22 cellular contexts compared by ENCODE assay signal in genomic region chr1:181872562-181872961, GRCh38.
DNase-seq lines count a peak whose midpoint lies in the region; ATAC-seq, FAIRE-seq and TF ChIP-seq lines count a peak whose summit lies in the region.
"Had no signal": no experiment of that assay in that cellular context is flagged by ENCODE, and none has a peak within 500 bp of the region (broad histone marks: within the 10 kb centered on the region; RNA-seq: fewer than 3 reads in every experiment).

No MANE protein-coding gene starts in this region.

- WGBS in K562 (ENCODE audit: insufficient coverage, low coverage, missing lambda C conversion rate) = 0% methylated on average over 3 of the region's 3 CpGs
- no CpG with 5 or more reads among the region's 3 CpGs for WGBS in right lobe of liver (ENCODE audit: insufficient coverage, low coverage, low lambda C conversion rate, missing lambda C conversion rate)

- no peak overlapping the region for H3K4me2 ChIP-seq in K562 (ENCODE audit: insufficient read depth, low read length)
- H3K4me2 ChIP-seq: BLaER1 treated with 17β-estradiol and CSF1 and Interleukin-3, amounts not matched to agents 10 nM and 100 nM had no signal

- H3K9ac ChIP-seq in K562 (ENCODE audit: insufficient read depth in 1 of 2, low read depth in 2 of 2, low read length in 2 of 2) = no peak overlapping the region
- H3K9ac ChIP-seq: BLaER1 treated with 17β-estradiol and CSF1 and Interleukin-3, amounts not matched to agents 10 nM and 100 nM had no signal

- no peaks in the 10 kb centered on the region for H3K79me2 ChIP-seq in K562 (ENCODE audit: control insufficient read depth, insufficient read depth, low read length)

- TF ChIP-seq RAD21 in K562 (CRISPR knock-in tag; conservative IDR thresholded peaks at IDR 0.05 in 1 of 2, IDR thresholded peaks at IDR 0.05 in 1 of 2) = no peak

- no peak for FAIRE-seq in K562 (lab: Jason Lieb, UNC)
- FAIRE-seq: A204.1, D721Med, G401.6, GM12891, GM19239 had no signal

- no peaks in the 10 kb centered on the region for H4K20me1 ChIP-seq in K562 (replicated peaks; ENCODE audit: control insufficient read depth, insufficient read depth, low read length)
- H4K20me1 ChIP-seq: BLaER1 treated with 17β-estradiol and CSF1 and Interleukin-3, amounts not matched to agents 10 nM and 100 nM had no signal

- H3K4me3 ChIP-seq in K562 (no peak overlapping the region), right lobe of liver (no peak overlapping the region)
- H3K4me3 ChIP-seq: BLaER1 treated with 17β-estradiol and CSF1 and Interleukin-3, amounts not matched to agents 10 nM and 100 nM had no signal

- H3K27ac ChIP-seq in K562 (ENCODE audit: extremely low read depth, low read depth, low read length) (no peak overlapping the region), right lobe of liver (no peak overlapping the region)
- H3K27ac ChIP-seq: BLaER1 treated with 17β-estradiol and CSF1 and Interleukin-3, amounts not matched to agents 10 nM and 100 nM; C4-2B had no signal

- H3K27me3 Mint-ChIP-seq in activated CD4-positive, alpha-beta T cell treated with anti-CD3 and anti-CD28 coated beads for 36 hours = peaks cover 11% of the 10 kb centered on the region

- ATAC-seq in K562 = no peak
- no peak for ATAC-seq in activated CD4-positive, alpha-beta T cell treated with anti-CD3 and anti-CD28 coated beads for 36 hours
- ATAC-seq in right lobe of liver = no peak
- ATAC-seq: CD8-positive, alpha-beta T cell had no signal

- in situ Hi-C loops in K562 (cut with MboI) = no loop called here

- POLR2A ChIA-PET in K562 (lab: Yijun Ruan, JAX) = interaction anchor here (0.5 to 1.4 kb wide), 2 partner anchors 10 to 14 kb away, joined by 3 to 4 read pairs; no protein-coding TSS in a partner anchor
- POLR2A ChIA-PET in activated CD4-positive, alpha-beta T cell treated with anti-CD3 and anti-CD28 coated beads for 36 hours (lab: Charles Lee) = no interaction called here

- H3K9me3 Mint-ChIP-seq in activated CD4-positive, alpha-beta T cell treated with anti-CD3 and anti-CD28 coated beads for 36 hours (ENCODE audit: low read depth) = peaks cover 19% of the 10 kb centered on the region

- H2AFZ ChIP-seq in K562 (ENCODE audit: low read depth, low read length) = no peak overlapping the region

- TF ChIP-seq CTCF in K562 (IDR thresholded peaks at IDR 0.05 in 2 of 3, conservative IDR thresholded peaks at IDR 0.05 in 1 of 3; ENCODE audit: insufficient read depth in 2 of 3, low read depth in 1 of 3, low read length in 3 of 3) = no peak
- no peak for TF ChIP-seq CTCF in right lobe of liver (IDR thresholded peaks at IDR 0.05)

- no peak for TF ChIP-seq POLR2A in K562 (conservative IDR thresholded peaks at IDR 0.05)
- TF ChIP-seq POLR2A in right lobe of liver (IDR thresholded peaks at IDR 0.05) = no peak

- BruUV-seq in K562 (replicated peaks; lab: Mats Ljungman, UMichigan) = no TSS peak

- no peak overlapping the region for H3K27ac Mint-ChIP-seq in activated CD4-positive, alpha-beta T cell treated with anti-CD3 and anti-CD28 coated beads for 36 hours
- H3K27ac Mint-ChIP-seq: B cell; CD4-positive, alpha-beta T cell; CD8-positive, alpha-beta T cell had no signal

- H3K27me3 ChIP-seq in K562 (ENCODE audit: control insufficient read depth in 2 of 2, insufficient read depth in 2 of 2, low read length in 2 of 2) = no peaks in the 10 kb centered on the region
- H3K27me3 ChIP-seq in right lobe of liver = no peaks in the 10 kb centered on the region
- H3K27me3 ChIP-seq: BLaER1 treated with 17β-estradiol and CSF1 and Interleukin-3, amounts not matched to agents 10 nM and 100 nM had no signal

- H3K4me1 ChIP-seq in K562 (replicated peaks in 1 of 2; ENCODE audit: control insufficient read depth in 2 of 2, insufficient read depth in 2 of 2, low read length in 2 of 2) (no peaks in the 10 kb centered on the region), right lobe of liver (no peaks in the 10 kb centered on the region)
- H3K4me1 ChIP-seq: BLaER1 treated with 17β-estradiol and CSF1 and Interleukin-3, amounts not matched to agents 10 nM and 100 nM; Caco-2 had no signal

- H3K4me1 Mint-ChIP-seq in activated CD4-positive, alpha-beta T cell treated with anti-CD3 and anti-CD28 coated beads for 36 hours = no peaks in the 10 kb centered on the region
- H3K4me1 Mint-ChIP-seq: B cell had no signal

- no peaks in the 10 kb centered on the region for H3K9me1 ChIP-seq in K562 (ENCODE audit: control insufficient read depth, insufficient read depth, low read length)

- no peaks in the 10 kb centered on the region for H3K36me3 ChIP-seq in K562 (ENCODE audit: control insufficient read depth, insufficient read depth, low read length)
- H3K36me3 ChIP-seq in right lobe of liver = no peaks in the 10 kb centered on the region

- no peaks in the 10 kb centered on the region for H3K36me3 Mint-ChIP-seq in activated CD4-positive, alpha-beta T cell treated with anti-CD3 and anti-CD28 coated beads for 36 hours (ENCODE audit: low read depth)
- H3K36me3 Mint-ChIP-seq: CD8-positive, alpha-beta T cell had no signal

- TF ChIP-seq EP300 in K562 (IDR thresholded peaks at IDR 0.05; ENCODE audit: low read length) = no peak

- CTCF ChIA-PET in K562 (lab: Yijun Ruan, JAX; ENCODE audit: low intra/inter-chr PET ratio) = no interaction called here
- CTCF ChIA-PET in activated CD4-positive, alpha-beta T cell treated with anti-CD3 and anti-CD28 coated beads for 36 hours (lab: Charles Lee) = no interaction called here

- intact Hi-C loops in K562 (cut with micrococcal nuclease) = no loop called here
- intact Hi-C loops in posterior vena cava (cut with DNase I) = no loop called here
- intact Hi-C loops in activated CD4-positive, alpha-beta T cell treated with anti-CD3 and anti-CD28 coated beads for 36 hours (cut with DNase I, micrococcal nuclease) = no loop called here
- intact Hi-C loops in right lobe of liver (cut with DNase I) = no loop called here

- DNase-seq in NCI-H345 (lab: John Stamatoyannopoulos, UW) (peak; percentile 5), NCI-H345 treated with DMSO at 0.1 percent for 48 hours (lab: John Stamatoyannopoulos, UW; ENCODE audit: unreplicated experiment) (no peak), K562 (ENCODE audit: extremely low read depth in 1 of 4, low spot score in 3 of 4) (no peak), posterior vena cava (ENCODE audit: low spot score) (peak; percentile 57), right lobe of liver (no peak)
- DNase-seq in activated CD4-positive, alpha-beta T cell treated with anti-CD3 and anti-CD28 coated beads for 36 hours = no peak
- DNase-seq: 8988T; AML-193; Caco-2; Calu3; CD4-positive, alpha-beta T cell; CD8-positive, alpha-beta T cell; DMS79 treated with DMSO at 0.1 percent for 48 hours; GF-D8 had no signal

- no peak overlapping the region for H3K4me3 Mint-ChIP-seq in activated CD4-positive, alpha-beta T cell treated with anti-CD3 and anti-CD28 coated beads for 36 hours
- H3K4me3 Mint-ChIP-seq: B cell; CD4-positive, alpha-beta T cell; CD8-positive, alpha-beta T cell had no signal

- no peaks in the 10 kb centered on the region for H3K9me3 ChIP-seq in K562 (replicated peaks; ENCODE audit: control insufficient read depth, insufficient read depth, low read depth, low read length)
- H3K9me3 ChIP-seq in right lobe of liver = no peaks in the 10 kb centered on the region
- H3K9me3 ChIP-seq: Caco-2 had no signal

TF ChIP-seq in K562, 482 proteins besides CTCF, POLR2A, EP300 and RAD21:
- TF ChIP-seq NFIC (IDR thresholded peaks at IDR 0.05) (peak; percentile 72; the same call in 1 of the 2 replicates), HDAC1 (IDR thresholded peaks at IDR 0.05) (no peak)

Comparison
In these comparisons a context has a peak if more than half of its experiments do, and no peak if none do; other contexts are left out.
1. DNase-seq: peak in NCI-H345 (single experiment) and posterior vena cava (single experiment); none in NCI-H345 treated with DMSO at 0.1 percent for 48 hours (single experiment), K562 (0 of 4), activated CD4-positive, alpha-beta T cell treated with anti-CD3 and anti-CD28 coated beads for 36 hours (single experiment) and right lobe of liver (0 of 3).